1 cellular context compared by ENCODE assay signal in genomic region chr1:43914576-43915525, GRCh38.
TF ChIP-seq lines count a peak whose summit lies in the region.

No MANE protein-coding gene starts in this region.

TF ChIP-seq in IMR-90, 13 proteins besides CTCF, POLR2A, EP300 and RAD21:
- TF ChIP-seq MAZ (IDR thresholded peaks at IDR 0.05; ENCODE audit: borderline replicate concordance, low read depth, low read length) = no peak
- no peak for TF ChIP-seq SMC3 (IDR thresholded peaks at IDR 0.05; ENCODE audit: low read depth, low read length)
- TF ChIP-seq BHLHE40 (IDR thresholded peaks at IDR 0.05; ENCODE audit: low read depth, low read length) = no peak
